Comparison of ENCODE assay signal across 15 cellular contexts in genomic region chrX:145817666-145818521, GRCh38. TPM values are rescaled to one million over a fixed set of nuclear protein-coding genes. Genes with fewer than 3 reads are reported as not detected.
DNase-seq lines count a peak whose midpoint lies in the region; ATAC-seq, FAIRE-seq and TF ChIP-seq lines count a peak whose summit lies in the region.
"Had no signal": no experiment of that assay in that cellular context is flagged by ENCODE, and none has a peak within 500 bp of the region (broad histone marks: within the 10 kb centered on the region; RNA-seq: fewer than 3 reads in every experiment).

SLITRK2 (plus strand) TSS chrX:145817829; CDS start chrX:145822426, 4,597 bp downstream.

- ATAC-seq in psoas muscle (no peak), GM21515 (IDR thresholded peaks at IDR 0.05; ENCODE audit: unreplicated experiment) (no peak)
- ATAC-seq: HCT116 had no signal

- peaks cover 20% of the 10 kb centered on the region for H3K27me3 Mint-ChIP-seq in T-helper 2 cell treated with Interferon-gamma antibody and Interleukin-4, amounts not matched to agents 5 μg/mL and 100 μg/mL, for 36 hours (ENCODE audit: low read depth)

- no peak within 1 kb of the TSS for H3K27ac Mint-ChIP-seq in T-helper 2 cell treated with Interferon-gamma antibody and Interleukin-4, amounts not matched to agents 5 μg/mL and 100 μg/mL, for 36 hours

- no peaks in the 10 kb centered on the region for H3K4me1 Mint-ChIP-seq in T-helper 2 cell treated with Interferon-gamma antibody and Interleukin-4, amounts not matched to agents 5 μg/mL and 100 μg/mL, for 36 hours (ENCODE audit: low read depth)

- no peaks in the 10 kb centered on the region for H3K4me1 ChIP-seq in psoas muscle

- WGBS in psoas muscle, 3 donors: 1 to 22% (median 1%) methylated on average over 13 to 80 of the region's 83 CpGs

- intact Hi-C loops in psoas muscle (cut with DNase I): no loop called here

- no peaks in the 10 kb centered on the region for H3K36me3 Mint-ChIP-seq in T-helper 2 cell treated with Interferon-gamma antibody and Interleukin-4, amounts not matched to agents 5 μg/mL and 100 μg/mL, for 36 hours (ENCODE audit: low read depth)

- no peak within 1 kb of the TSS for H3K4me3 Mint-ChIP-seq in T-helper 2 cell treated with Interferon-gamma antibody and Interleukin-4, amounts not matched to agents 5 μg/mL and 100 μg/mL, for 36 hours

- no peaks in the 10 kb centered on the region for H3K9me3 Mint-ChIP-seq in T-helper 2 cell treated with Interferon-gamma antibody and Interleukin-4, amounts not matched to agents 5 μg/mL and 100 μg/mL, for 36 hours

- no peaks in the 10 kb centered on the region for H3K36me3 ChIP-seq in psoas muscle (ENCODE audit: insufficient read depth in 1 of 2, low read depth in 1 of 2)

- no peaks in the 10 kb centered on the region for H3K9me3 ChIP-seq in psoas muscle

- no peak within 1 kb of the TSS for H3K27ac ChIP-seq in psoas muscle

- peaks cover 0 to 53% (median 4%) of the 10 kb centered on the region in 3 donors for H3K27me3 ChIP-seq in psoas muscle (ENCODE audit: insufficient read depth in 3 of 3, low read length in 2 of 3)

- peak within 1 kb of the TSS; percentile 11 for H3K4me3 ChIP-seq in psoas muscle

- FAIRE-seq in RCC 7860 (lab: Jason Lieb, UNC): no peak
- FAIRE-seq: endometrium had no signal

- DNase-seq in D341Med (ENCODE audit: low spot score) (peak; percentile 31), amygdala (lab: John Stamatoyannopoulos, UW) (peak in 50 of 56 donors; percentile 8 to 77 (median 52)), hippocampal formation (lab: John Stamatoyannopoulos, UW) (peak; percentile 36 to 47), psoas muscle (peak in 1 of 2 donors; percentile 45), RCC 7860 (ENCODE audit: low spot score) (no peak), AG08395 (ENCODE audit: low spot score) (no peak)
- no peak for DNase-seq in T-helper 2 cell treated with Interferon-gamma antibody and Interleukin-4, amounts not matched to agents 5 μg/mL and 100 μg/mL, for 36 hours (ENCODE audit: low spot score)
- DNase-seq: activated T-cell treated with anti-CD3 and anti-CD28 coated beads, Interleukin-2, amount 50 U/mL, for 1 hour; NCI-H226; stimulated activated CD4-positive, alpha-beta T cell treated with anti-CD3 and anti-CD28 coated beads, Interleukin-4, amount 100 ng/mL, for 24 hours had no signal

- TF ChIP-seq CTCF in psoas muscle (IDR thresholded peaks at IDR 0.05): no peak

RNA-seq across cellular contexts. Expression of gene SLITRK2, which starts in this region (rescaled TPM):
- under 1 TPM in 3 of 4 donors, not detected in 1; 0.02 to 0.09 (median 0.06) TPM for total RNA-seq in psoas muscle
- under 1 TPM in 1 of 3 donors, not detected in 2; 0.01 TPM for polyA plus RNA-seq in psoas muscle
- total RNA-seq: mononuclear cell; T-helper 1 cell treated with Interleukin-12 subunit alpha and Interleukin-12 subunit beta and Interleukin-4 antibody, amounts not matched to agents 30 ng/mL and 1 ng/mL, for 36 hours had no signal

Comparison
In these comparisons a context has a peak if more than half of its experiments do, and no peak if none do; other contexts are left out.
1. DNase-seq: peak in D341Med (single experiment), amygdala (50 of 56) and hippocampal formation (2 of 2); none in RCC 7860 (single experiment), AG08395 (single experiment) and T-helper 2 cell treated with Interferon-gamma antibody and Interleukin-4, amounts not matched to agents 5 μg/mL and 100 μg/mL, for 36 hours (single experiment).